ENCODE assay signal across 20 cellular contexts in the genomic region with DNA sequence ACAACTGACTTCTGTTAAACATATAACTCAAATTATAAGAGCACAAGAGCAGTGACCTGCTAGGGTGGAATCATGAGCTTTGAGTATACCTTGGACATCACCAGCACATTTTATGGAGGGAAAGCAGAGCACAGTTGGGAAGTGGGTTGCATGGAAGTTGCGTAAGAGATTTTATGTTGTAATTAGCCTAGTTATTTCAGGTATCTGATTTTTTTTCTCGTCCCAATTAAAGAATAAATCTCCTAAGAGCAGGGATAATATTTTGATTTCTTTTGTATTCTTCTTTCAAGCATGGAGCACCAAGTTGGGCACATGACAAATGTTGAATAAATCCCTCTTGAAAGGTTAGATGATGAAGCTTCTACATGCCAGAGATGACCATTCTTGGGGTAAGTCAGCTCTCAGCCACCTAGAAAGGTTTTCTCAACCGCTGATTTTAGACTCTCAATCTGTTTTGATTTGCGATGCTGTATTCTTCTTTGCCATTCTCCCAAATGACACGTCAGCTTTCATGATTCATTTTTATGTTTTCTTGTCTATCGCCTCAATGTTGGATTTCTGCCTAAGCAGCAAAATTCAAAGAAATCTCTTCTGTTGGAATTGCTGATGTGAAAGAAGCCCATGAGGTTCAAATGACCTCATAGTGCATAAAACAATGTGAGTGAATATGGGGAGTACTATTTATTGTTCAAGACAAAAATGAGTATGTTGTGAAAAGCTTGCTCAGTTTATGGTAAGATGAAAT. TPM values are rescaled to one million over a fixed set of nuclear protein-coding genes. Genes with fewer than 3 reads are reported as not detected.
A peak's percentile ranks its signal among the peaks of the same experiment; 100 is the strongest.
DNase-seq lines count a peak whose midpoint lies in the region; ATAC-seq and TF ChIP-seq lines count a peak whose summit lies in the region.
"Had no signal": no experiment of that assay in that cellular context is flagged by ENCODE, and none has a peak within 500 bp of the region (broad histone marks: within the 10 kb centered on the region; RNA-seq: fewer than 3 reads in every experiment).

No MANE protein-coding gene starts in this region.

- H4K20me1 ChIP-seq in IMR-90 (ENCODE audit: insufficient read depth, low read length) = no peaks in the 10 kb centered on the region

- DNase-seq in IMR-90 = no peak
- no peak for DNase-seq in brain microvascular endothelial cell
- peak; percentile 87 for DNase-seq in fibroblast of pulmonary artery (ENCODE audit: low read depth)
- peak; percentile 72 for DNase-seq in skeletal muscle cell (ENCODE audit: low read depth)
- DNase-seq in NCI-H1694 treated with DMSO at 0.1 percent for 48 hours (lab: John Stamatoyannopoulos, UW) = no peak
- DNase-seq in DMS79 (lab: John Stamatoyannopoulos, UW) = no peak
- DNase-seq: BE2C; DND-41; H9; MV-4-11; NCI-H1105 treated with DMSO at 0.1 percent for 48 hours; NCI-H2081; NCI-H2171; NCI-H345; NCI-H524; NCI-H774; NK-92 treated with Interleukin-12 subunit alpha and Interleukin-12 subunit beta, amount 100 ng/mL, for 24 hours had no signal

- no peak overlapping the region for H4K8ac ChIP-seq in IMR-90 (ENCODE audit: low read depth in 2 of 2, low read length in 2 of 2)

- H4K5ac ChIP-seq in IMR-90 (ENCODE audit: low read depth, low read length) = no peak overlapping the region

- H4K91ac ChIP-seq in IMR-90 (ENCODE audit: insufficient read depth, low read depth, low read length) = no peak overlapping the region

- no peak overlapping the region for H3K18ac ChIP-seq in IMR-90 (ENCODE audit: low read depth, low read length)

- no peak for TF ChIP-seq RAD21 in IMR-90 (IDR thresholded peaks at IDR 0.05; ENCODE audit: low read length)

- no peak overlapping the region for H3K4me3 ChIP-seq in IMR-90 (ENCODE audit: insufficient read depth, low read depth, low read length)
- H3K4me3 ChIP-seq in brain microvascular endothelial cell (ENCODE audit: low read depth, low read length) = no peak overlapping the region
- H3K4me3 ChIP-seq in fibroblast of pulmonary artery (replicated peaks; ENCODE audit: low read depth, low read length) = no peak overlapping the region
- H3K4me3 ChIP-seq in skeletal muscle cell (ENCODE audit: low read depth, low read length) = no peak overlapping the region

- TF ChIP-seq CTCF in IMR-90 (conservative IDR thresholded peaks at IDR 0.05; ENCODE audit: low read depth, low read length) (no peak), brain microvascular endothelial cell (IDR thresholded peaks at IDR 0.05; ENCODE audit: low read depth, low read length, missing control alignments) (no peak), fibroblast of pulmonary artery (IDR thresholded peaks at IDR 0.05; ENCODE audit: low read length, missing control alignments) (no peak)

- H3K9me1 ChIP-seq in IMR-90 (ENCODE audit: insufficient read depth, low read length) = no peaks in the 10 kb centered on the region

- H3K27me3 ChIP-seq in IMR-90 (ENCODE audit: control insufficient read depth, insufficient read depth, low read length) = no peaks in the 10 kb centered on the region
- no peaks in the 10 kb centered on the region for H3K27me3 ChIP-seq in brain microvascular endothelial cell (replicated peaks)
- H3K27me3 ChIP-seq: BE2C had no signal

- no peak for TF ChIP-seq POLR2A in IMR-90 (IDR thresholded peaks at IDR 0.05; ENCODE audit: low read depth, low read length)

- no peak overlapping the region for H2BK5ac ChIP-seq in IMR-90 (ENCODE audit: low read depth, low read length, poor library complexity, severe bottlenecking)

- H3K27ac ChIP-seq in IMR-90 (ENCODE audit: insufficient read depth, low read length) (no peak overlapping the region), brain microvascular endothelial cell (peak overlapping the region; percentile 27)
- H3K27ac ChIP-seq: HL-60 had no signal

- H3K56ac ChIP-seq in IMR-90 (ENCODE audit: extremely low read depth, insufficient read depth, low read length) = no peak overlapping the region

- ATAC-seq in IMR-90 (ENCODE audit: low read depth) = no peak
- no peak for ATAC-seq in HG03196 (IDR thresholded peaks at IDR 0.05; ENCODE audit: unreplicated experiment)
- ATAC-seq: Panc1 had no signal

- POLR2A ChIA-PET in IMR-90 (lab: Charles Lee; ENCODE audit: unreplicated experiment) = no interaction called here

- no peak overlapping the region for H2AK9ac ChIP-seq in IMR-90 (replicated peaks; ENCODE audit: low read depth, low read length, poor library complexity)

- no peak overlapping the region for H3K9ac ChIP-seq in IMR-90 (ENCODE audit: low read depth, low read length)

- in situ Hi-C loops in IMR-90 (cut with MboI; ENCODE audit: low sequenced_read_pairs) (no loop called here), brain microvascular endothelial cell (cut with HindIII; ENCODE audit: low pct_ligation_motif_present, low sequenced_read_pairs) (no loop called here)

- H2BK15ac ChIP-seq in IMR-90 (ENCODE audit: low read depth, low read length) = no peak overlapping the region

- dilution Hi-C loops in IMR-90 (cut with HindIII; ENCODE audit: low sequenced_read_pairs, unreplicated experiment) = no loop called here

- H2AFZ ChIP-seq in IMR-90 (replicated peaks; ENCODE audit: low read length, poor library complexity) = no peak overlapping the region

- no peak overlapping the region for H2BK120ac ChIP-seq in IMR-90 (ENCODE audit: low read depth, low read length)

- H3K4me1 ChIP-seq in IMR-90 (ENCODE audit: control insufficient read depth, insufficient read depth, low read length) = no peaks in the 10 kb centered on the region
- H3K4me1 ChIP-seq: BE2C had no signal

- H2AK5ac ChIP-seq in IMR-90 (ENCODE audit: low read depth, low read length) = no peak overlapping the region

- no peak overlapping the region for H3K4me2 ChIP-seq in IMR-90 (ENCODE audit: low read depth, low read length)

- H3K4ac ChIP-seq in IMR-90 (ENCODE audit: low read depth, low read length) = no peak overlapping the region

- CTCF ChIA-PET in IMR-90 (lab: Yijun Ruan, JAX) = interaction anchor here (0.7 kb wide), 1 partner anchor 467 kb away, joined by 3 read pairs; no protein-coding TSS in a partner anchor

- no peak overlapping the region for H3K14ac ChIP-seq in IMR-90 (replicated peaks; ENCODE audit: low read depth, low read length)

- H3K36me3 ChIP-seq in IMR-90 (ENCODE audit: control insufficient read depth, insufficient read depth, low read length) = no peaks in the 10 kb centered on the region
- H3K36me3 ChIP-seq in brain microvascular endothelial cell (replicated peaks) = no peaks in the 10 kb centered on the region
- H3K36me3 ChIP-seq: BE2C had no signal

- H3K9me3 ChIP-seq in IMR-90 (ENCODE audit: control insufficient read depth, insufficient read depth, low read length) = 0 out of 2 replicates have a peak, but pooled peaks cover 3% of the 10 kb centered on the region
- H3K9me3 ChIP-seq: BE2C had no signal

- H3K23ac ChIP-seq in IMR-90 (ENCODE audit: low read depth, low read length) = no peak overlapping the region

- WGBS in IMR-90 (ENCODE audit: extremely low coverage in 2 of 2, insufficient read length in 1 of 2), 2 experiments = 100% methylated on average over 1 of the region's 6 CpGs; no CpG with 5 or more reads in 1 of the 2 experiments

- H2BK20ac ChIP-seq in IMR-90 (ENCODE audit: low read depth, low read length) = no peak overlapping the region

- no peaks in the 10 kb centered on the region for H3K79me1 ChIP-seq in IMR-90 (ENCODE audit: low read depth in 1 of 2, low read length in 2 of 2)

- intact Hi-C loops in IMR-90 (cut with micrococcal nuclease) = loop anchor here (5.0 kb wide), 1 partner anchor 261 kb away; no protein-coding TSS in a partner anchor

- BruUV-seq in IMR-90 (replicated peaks; lab: Mats Ljungman, UMichigan) = no TSS peak

TF ChIP-seq in IMR-90, 13 proteins besides CTCF, POLR2A, EP300 and RAD21:
- TF ChIP-seq CEBPB (IDR thresholded peaks at IDR 0.05; ENCODE audit: low read depth, low read length) (peak; percentile 77), MXI1 (IDR thresholded peaks at IDR 0.05; ENCODE audit: borderline replicate concordance, low read depth, low read length) (no peak), MAFK (IDR thresholded peaks at IDR 0.05; ENCODE audit: low read depth, low read length) (peak; percentile 58; the same call in 1 of the 2 replicates)
TF ChIP-seq in IMR-90: peak in this region for 2.

RNA-seq across cellular contexts. Expression of a gene that starts 15.3 kb away (rescaled TPM):
- 7,693 and 8,243 TPM in 2 replicates for total RNA-seq in IMR-90 (2012; rRNA removed)
- 11,046 and 13,004 TPM in 2 replicates for polyA plus RNA-seq in IMR-90 (2012; rRNA removed)
- polyA plus RNA-seq in IMR-90 (2012; cell fraction: cytosol; rRNA removed) = 4,918 and 6,925 TPM in 2 replicates
- polyA plus RNA-seq in IMR-90 (2012; cell fraction: nucleus; rRNA removed; ENCODE audit: low replicate concordance) = 23,704 and 31,508 TPM in 2 replicates

Comparison
In these comparisons a context has a peak if more than half of its experiments do, and no peak if none do; other contexts are left out.
1. DNase-seq: peak in fibroblast of pulmonary artery (single experiment) and skeletal muscle cell (single experiment); none in IMR-90 (single experiment), brain microvascular endothelial cell (single experiment), NCI-H1694 treated with DMSO at 0.1 percent for 48 hours (single experiment) and DMS79 (single experiment).